ENCODE assay signal across 13 cellular contexts in genomic region chr2:121562269-121563176, GRCh38. TPM values are rescaled to one million over a fixed set of nuclear protein-coding genes. Genes with fewer than 3 reads are reported as not detected.
DNase-seq lines count a peak whose midpoint lies in the region; ATAC-seq and TF ChIP-seq lines count a peak whose summit lies in the region.
"Had no signal": no experiment of that assay in that cellular context is flagged by ENCODE, and none has a peak within 500 bp of the region (broad histone marks: within the 10 kb centered on the region; RNA-seq: fewer than 3 reads in every experiment).

No MANE protein-coding gene starts in this region.

- peaks cover 0 to 48% (median 16%) of the 10 kb centered on the region in 4 donors for H3K4me1 ChIP-seq in tibial artery
- H3K4me1 ChIP-seq: Peyer's patch had no signal

- intact Hi-C loops in CD4-positive, alpha-beta T cell (cut with DNase I, micrococcal nuclease): no loop called here
- intact Hi-C loops in tibial artery (cut with DNase I; ENCODE audit: low total_unique reads): no loop called here

- peaks cover 78% of the 10 kb centered on the region for H3K4me1 Mint-ChIP-seq in CD4-positive, alpha-beta T cell (ENCODE audit: low read depth)
- peaks cover 51% of the 10 kb centered on the region for H3K4me1 Mint-ChIP-seq in glutamatergic neuron (ENCODE audit: low read depth, unreplicated experiment)

- no peak for ATAC-seq in CD4-positive, alpha-beta T cell (ENCODE audit: poor library complexity)
- ATAC-seq in GM19372 (IDR thresholded peaks at IDR 0.05; ENCODE audit: low read depth, unreplicated experiment) (peak; percentile 58), HG03571 (IDR thresholded peaks at IDR 0.05; ENCODE audit: unreplicated experiment) (peak; percentile 66)

- no peaks in the 10 kb centered on the region for H3K27me3 ChIP-seq in CD4-positive, alpha-beta T cell (ENCODE audit: control insufficient read depth, insufficient read depth, low read length)
- H3K27me3 ChIP-seq in tibial artery: no peaks in the 10 kb centered on the region
- H3K27me3 ChIP-seq: ovary, Peyer's patch had no signal

- H3K27ac ChIP-seq in CD4-positive, alpha-beta T cell (ENCODE audit: low read depth, low read length): no peak overlapping the region
- H3K27ac ChIP-seq in tibial artery: no peak overlapping the region
- H3K27ac ChIP-seq: ovary, Peyer's patch had no signal

- H3K9me3 ChIP-seq in CD4-positive, alpha-beta T cell (ENCODE audit: control insufficient read depth, low read length): no peaks in the 10 kb centered on the region
- no peaks in the 10 kb centered on the region for H3K9me3 ChIP-seq in tibial artery
- H3K9me3 ChIP-seq: ovary, Peyer's patch had no signal

- H3K4me3 Mint-ChIP-seq in CD4-positive, alpha-beta T cell: no peak overlapping the region
- H3K4me3 Mint-ChIP-seq in glutamatergic neuron (ENCODE audit: unreplicated experiment): peak overlapping the region; percentile 7

- no peaks in the 10 kb centered on the region for H3K9me3 Mint-ChIP-seq in CD4-positive, alpha-beta T cell
- peaks cover 4% of the 10 kb centered on the region for H3K9me3 Mint-ChIP-seq in glutamatergic neuron (ENCODE audit: unreplicated experiment)

- POLR2A ChIA-PET in CD4-positive, alpha-beta T cell (lab: Charles Lee): no interaction called here

- no peak overlapping the region for H3K4me3 ChIP-seq in tibial artery
- H3K4me3 ChIP-seq: ovary, Peyer's patch had no signal

- no peaks in the 10 kb centered on the region for H3K36me3 ChIP-seq in tibial artery
- H3K36me3 ChIP-seq: ovary, Peyer's patch had no signal

- no peaks in the 10 kb centered on the region for H3K27me3 Mint-ChIP-seq in CD4-positive, alpha-beta T cell
- peaks cover 2% of the 10 kb centered on the region for H3K27me3 Mint-ChIP-seq in glutamatergic neuron (ENCODE audit: unreplicated experiment)

- no peak for TF ChIP-seq CTCF in CD4-positive, alpha-beta T cell (IDR thresholded peaks at IDR 0.05)
- TF ChIP-seq CTCF in glutamatergic neuron (IDR thresholded peaks at IDR 0.05; ENCODE audit: partially characterized antibody, unreplicated experiment) (no peak), tibial artery (IDR thresholded peaks at IDR 0.05) (no peak)

- CTCF ChIA-PET in CD4-positive, alpha-beta T cell (lab: Charles Lee): no interaction called here

- no peak for DNase-seq in CD4-positive, alpha-beta T cell
- no peak for DNase-seq in glutamatergic neuron
- no peak for DNase-seq in DMS 273 treated with DMSO at 0.1 percent for 48 hours (lab: John Stamatoyannopoulos, UW)
- no peak for DNase-seq in GM03348 (ENCODE audit: low spot score)
- no peak for DNase-seq in tibial artery
- no peak for DNase-seq in central memory CD4-positive, alpha-beta T cell
- DNase-seq: GF-D8, NCI-H2029 treated with DMSO at 0.1 percent for 48 hours, ovary, Peyer's patch had no signal

- peak overlapping the region; percentile 70 for H3K27ac Mint-ChIP-seq in CD4-positive, alpha-beta T cell
- H3K27ac Mint-ChIP-seq in glutamatergic neuron (ENCODE audit: unreplicated experiment): no peak overlapping the region

- H3K36me3 Mint-ChIP-seq in CD4-positive, alpha-beta T cell (ENCODE audit: low read depth): peaks cover 13% of the 10 kb centered on the region
- no peaks in the 10 kb centered on the region for H3K36me3 Mint-ChIP-seq in glutamatergic neuron (ENCODE audit: unreplicated experiment)

RNA-seq across cellular contexts. Expression of gene RNU4ATAC, which starts 31.8 kb away (rescaled TPM):
- total RNA-seq in CD4-positive, alpha-beta T cell: not detected
- not detected for total RNA-seq in glutamatergic neuron (ENCODE audit: unreplicated experiment)
- total RNA-seq: kidney epithelial cell, ovary had no signal
